ENCODE assay signal across 1 cellular context in genomic region chr2:11357428-11357972, GRCh38.
TF ChIP-seq lines count a peak whose summit lies in the region.

No MANE protein-coding gene starts in this region.

TF ChIP-seq in HepG2, 621 proteins besides CTCF, POLR2A, EP300 and RAD21 (continued from another document and continues in another):
- TF ChIP-seq, protein P1, sequence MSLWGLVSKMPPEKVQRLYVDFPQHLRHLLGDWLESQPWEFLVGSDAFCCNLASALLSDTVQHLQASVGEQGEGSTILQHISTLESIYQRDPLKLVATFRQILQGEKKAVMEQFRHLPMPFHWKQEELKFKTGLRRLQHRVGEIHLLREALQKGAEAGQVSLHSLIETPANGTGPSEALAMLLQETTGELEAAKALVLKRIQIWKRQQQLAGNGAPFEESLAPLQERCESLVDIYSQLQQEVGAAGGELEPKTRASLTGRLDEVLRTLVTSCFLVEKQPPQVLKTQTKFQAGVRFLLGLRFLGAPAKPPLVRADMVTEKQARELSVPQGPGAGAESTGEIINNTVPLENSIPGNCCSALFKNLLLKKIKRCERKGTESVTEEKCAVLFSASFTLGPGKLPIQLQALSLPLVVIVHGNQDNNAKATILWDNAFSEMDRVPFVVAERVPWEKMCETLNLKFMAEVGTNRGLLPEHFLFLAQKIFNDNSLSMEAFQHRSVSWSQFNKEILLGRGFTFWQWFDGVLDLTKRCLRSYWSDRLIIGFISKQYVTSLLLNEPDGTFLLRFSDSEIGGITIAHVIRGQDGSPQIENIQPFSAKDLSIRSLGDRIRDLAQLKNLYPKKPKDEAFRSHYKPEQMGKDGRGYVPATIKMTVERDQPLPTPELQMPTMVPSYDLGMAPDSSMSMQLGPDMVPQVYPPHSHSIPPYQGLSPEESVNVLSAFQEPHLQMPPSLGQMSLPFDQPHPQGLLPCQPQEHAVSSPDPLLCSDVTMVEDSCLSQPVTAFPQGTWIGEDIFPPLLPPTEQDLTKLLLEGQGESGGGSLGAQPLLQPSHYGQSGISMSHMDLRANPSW (CRISPR knock-in tag; IDR thresholded peaks at IDR 0.05; ENCODE audit: borderline replicate concordance) = peak; percentile 98
- peak; percentile 78 for TF ChIP-seq RBAK (CRISPR knock-in tag; IDR thresholded peaks at IDR 0.05)
- no peak for TF ChIP-seq NONO (IDR thresholded peaks at IDR 0.05)
- TF ChIP-seq NONO (CRISPR knock-in tag; conservative IDR thresholded peaks at IDR 0.05) = peak; percentile 100
- TF ChIP-seq, protein P2, sequence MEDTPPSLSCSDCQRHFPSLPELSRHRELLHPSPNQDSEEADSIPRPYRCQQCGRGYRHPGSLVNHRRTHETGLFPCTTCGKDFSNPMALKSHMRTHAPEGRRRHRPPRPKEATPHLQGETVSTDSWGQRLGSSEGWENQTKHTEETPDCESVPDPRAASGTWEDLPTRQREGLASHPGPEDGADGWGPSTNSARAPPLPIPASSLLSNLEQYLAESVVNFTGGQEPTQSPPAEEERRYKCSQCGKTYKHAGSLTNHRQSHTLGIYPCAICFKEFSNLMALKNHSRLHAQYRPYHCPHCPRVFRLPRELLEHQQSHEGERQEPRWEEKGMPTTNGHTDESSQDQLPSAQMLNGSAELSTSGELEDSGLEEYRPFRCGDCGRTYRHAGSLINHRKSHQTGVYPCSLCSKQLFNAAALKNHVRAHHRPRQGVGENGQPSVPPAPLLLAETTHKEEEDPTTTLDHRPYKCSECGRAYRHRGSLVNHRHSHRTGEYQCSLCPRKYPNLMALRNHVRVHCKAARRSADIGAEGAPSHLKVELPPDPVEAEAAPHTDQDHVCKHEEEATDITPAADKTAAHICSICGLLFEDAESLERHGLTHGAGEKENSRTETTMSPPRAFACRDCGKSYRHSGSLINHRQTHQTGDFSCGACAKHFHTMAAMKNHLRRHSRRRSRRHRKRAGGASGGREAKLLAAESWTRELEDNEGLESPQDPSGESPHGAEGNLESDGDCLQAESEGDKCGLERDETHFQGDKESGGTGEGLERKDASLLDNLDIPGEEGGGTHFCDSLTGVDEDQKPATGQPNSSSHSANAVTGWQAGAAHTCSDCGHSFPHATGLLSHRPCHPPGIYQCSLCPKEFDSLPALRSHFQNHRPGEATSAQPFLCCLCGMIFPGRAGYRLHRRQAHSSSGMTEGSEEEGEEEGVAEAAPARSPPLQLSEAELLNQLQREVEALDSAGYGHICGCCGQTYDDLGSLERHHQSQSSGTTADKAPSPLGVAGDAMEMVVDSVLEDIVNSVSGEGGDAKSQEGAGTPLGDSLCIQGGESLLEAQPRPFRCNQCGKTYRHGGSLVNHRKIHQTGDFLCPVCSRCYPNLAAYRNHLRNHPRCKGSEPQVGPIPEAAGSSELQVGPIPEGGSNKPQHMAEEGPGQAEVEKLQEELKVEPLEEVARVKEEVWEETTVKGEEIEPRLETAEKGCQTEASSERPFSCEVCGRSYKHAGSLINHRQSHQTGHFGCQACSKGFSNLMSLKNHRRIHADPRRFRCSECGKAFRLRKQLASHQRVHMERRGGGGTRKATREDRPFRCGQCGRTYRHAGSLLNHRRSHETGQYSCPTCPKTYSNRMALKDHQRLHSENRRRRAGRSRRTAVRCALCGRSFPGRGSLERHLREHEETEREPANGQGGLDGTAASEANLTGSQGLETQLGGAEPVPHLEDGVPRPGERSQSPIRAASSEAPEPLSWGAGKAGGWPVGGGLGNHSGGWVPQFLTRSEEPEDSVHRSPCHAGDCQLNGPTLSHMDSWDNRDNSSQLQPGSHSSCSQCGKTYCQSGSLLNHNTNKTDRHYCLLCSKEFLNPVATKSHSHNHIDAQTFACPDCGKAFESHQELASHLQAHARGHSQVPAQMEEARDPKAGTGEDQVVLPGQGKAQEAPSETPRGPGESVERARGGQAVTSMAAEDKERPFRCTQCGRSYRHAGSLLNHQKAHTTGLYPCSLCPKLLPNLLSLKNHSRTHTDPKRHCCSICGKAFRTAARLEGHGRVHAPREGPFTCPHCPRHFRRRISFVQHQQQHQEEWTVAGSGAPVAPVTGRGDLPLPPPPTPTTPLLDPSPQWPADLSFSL (CRISPR knock-in tag; IDR thresholded peaks at IDR 0.05) = peak; percentile 78
- 0 out of 2 replicates have a peak, but pooled peaks have one; percentile 4 for TF ChIP-seq ZNF724P (CRISPR knock-in tag; IDR thresholded peaks at IDR 0.05; ENCODE audit: borderline replicate concordance)
- peak; percentile 97 for TF ChIP-seq ZNF124 (CRISPR knock-in tag; IDR thresholded peaks at IDR 0.05)
- peak; percentile 73; the same call in 1 of the 2 replicates for TF ChIP-seq REXO4 (CRISPR knock-in tag; IDR thresholded peaks at IDR 0.05; ENCODE audit: borderline replicate concordance)
- TF ChIP-seq NCOA1 (CRISPR knock-in tag; IDR thresholded peaks at IDR 0.05) = peak; percentile 98
- TF ChIP-seq ATF3 (CRISPR knock-in tag; IDR thresholded peaks at IDR 0.05) = peak; percentile 100
- TF ChIP-seq, protein P3, sequence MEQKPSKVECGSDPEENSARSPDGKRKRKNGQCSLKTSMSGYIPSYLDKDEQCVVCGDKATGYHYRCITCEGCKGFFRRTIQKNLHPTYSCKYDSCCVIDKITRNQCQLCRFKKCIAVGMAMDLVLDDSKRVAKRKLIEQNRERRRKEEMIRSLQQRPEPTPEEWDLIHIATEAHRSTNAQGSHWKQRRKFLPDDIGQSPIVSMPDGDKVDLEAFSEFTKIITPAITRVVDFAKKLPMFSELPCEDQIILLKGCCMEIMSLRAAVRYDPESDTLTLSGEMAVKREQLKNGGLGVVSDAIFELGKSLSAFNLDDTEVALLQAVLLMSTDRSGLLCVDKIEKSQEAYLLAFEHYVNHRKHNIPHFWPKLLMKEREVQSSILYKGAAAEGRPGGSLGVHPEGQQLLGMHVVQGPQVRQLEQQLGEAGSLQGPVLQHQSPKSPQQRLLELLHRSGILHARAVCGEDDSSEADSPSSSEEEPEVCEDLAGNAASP (CRISPR knock-in tag; IDR thresholded peaks at IDR 0.05; ENCODE audit: borderline replicate concordance) = peak; percentile 99
- 0 out of 2 replicates have a peak, but pooled peaks have one; percentile 69 for TF ChIP-seq DMTF1 (CRISPR knock-in tag; IDR thresholded peaks at IDR 0.05)
- TF ChIP-seq EHMT2 (IDR thresholded peaks at IDR 0.05; ENCODE audit: borderline replicate concordance, low read depth, low read length) = peak; percentile 76; the same call in 1 of the 2 replicates
- peak; percentile 91; the same call in 1 of the 2 replicates for TF ChIP-seq PRDM4 (CRISPR knock-in tag; IDR thresholded peaks at IDR 0.05; ENCODE audit: borderline replicate concordance)
- TF ChIP-seq PTBP1 (IDR thresholded peaks at IDR 0.05; ENCODE audit: low read depth, low read length, poor library complexity, severe bottlenecking) = peak; percentile 78
- peak; percentile 89; the same call in 1 of the 2 replicates for TF ChIP-seq MLLT10 (CRISPR knock-in tag; IDR thresholded peaks at IDR 0.05)
- TF ChIP-seq ZBTB42 (CRISPR knock-in tag; IDR thresholded peaks at IDR 0.05) = peak; percentile 91
- TF ChIP-seq HOXD1 (CRISPR knock-in tag; IDR thresholded peaks at IDR 0.05) = peak; percentile 99
- TF ChIP-seq STAT5B (CRISPR knock-in tag; IDR thresholded peaks at IDR 0.05) = peak; percentile 98
- peak; percentile 97 for TF ChIP-seq ZBTB10 (CRISPR knock-in tag; IDR thresholded peaks at IDR 0.05; ENCODE audit: borderline replicate concordance)
- peak; percentile 100 for TF ChIP-seq BORCS8-MEF2B (CRISPR knock-in tag; IDR thresholded peaks at IDR 0.05)
- peak; percentile 99 for TF ChIP-seq BRF2 (CRISPR knock-in tag; IDR thresholded peaks at IDR 0.05)
- no peak for TF ChIP-seq SUZ12 (IDR thresholded peaks at IDR 0.05; ENCODE audit: low read depth, low read length)
- TF ChIP-seq NBN (conservative IDR thresholded peaks at IDR 0.05) = no peak
- peak; percentile 57; the same call in 1 of the 2 replicates for TF ChIP-seq GMEB2 (CRISPR knock-in tag; IDR thresholded peaks at IDR 0.05; ENCODE audit: low read depth)
- peak; percentile 95 for TF ChIP-seq IRF9 (CRISPR knock-in tag; IDR thresholded peaks at IDR 0.05; ENCODE audit: borderline replicate concordance)
- peak; percentile 90; the same call in 1 of the 2 replicates for TF ChIP-seq TEAD2 (CRISPR knock-in tag; IDR thresholded peaks at IDR 0.05)
- TF ChIP-seq PPARG (CRISPR knock-in tag; conservative IDR thresholded peaks at IDR 0.05) = peak; percentile 98
- TF ChIP-seq TAF1 (CRISPR knock-in tag; IDR thresholded peaks at IDR 0.05) = peak; percentile 65; the same call in 1 of the 2 replicates
